ENCODE assay signal across 17 cellular contexts in genomic region chr1:109634771-109635750, GRCh38. TPM values are rescaled to one million over a fixed set of nuclear protein-coding genes. Genes with fewer than 3 reads are reported as not detected.
DNase-seq lines count a peak whose midpoint lies in the region; ATAC-seq and TF ChIP-seq lines count a peak whose summit lies in the region.
"Had no signal": no experiment of that assay in that cellular context is flagged by ENCODE, and none has a peak within 500 bp of the region (broad histone marks: within the 10 kb centered on the region; RNA-seq: fewer than 3 reads in every experiment).

No MANE protein-coding gene starts in this region.

- H3K36me3 ChIP-seq in adrenal gland (replicated peaks in 1 of 2) (peaks cover 0 to 11% of the 10 kb centered on the region in 2 donors), hepatocyte (replicated peaks; ENCODE audit: insufficient read depth, low read depth) (no peaks in the 10 kb centered on the region)
- H3K36me3 ChIP-seq: transverse colon had no signal

- 50 to 65% (median 55%) methylated on average over 13 of the region's 13 CpGs for WGBS in adrenal gland, 4 donors
- 84% methylated on average over 13 of the region's 13 CpGs for WGBS in hepatocyte (ENCODE audit: low lambda C conversion rate, missing lambda C conversion rate)

- no peak overlapping the region for H3K27ac Mint-ChIP-seq in CD4-positive, alpha-beta T cell
- H3K27ac Mint-ChIP-seq in naive thymus-derived CD8-positive, alpha-beta T cell = peak overlapping the region in 9 of 10 donors; percentile 3 to 75 (median 37)

- H3K27ac ChIP-seq in CD4-positive, alpha-beta T cell (ENCODE audit: low read depth, low read length) = no peak overlapping the region
- H3K27ac ChIP-seq in adrenal gland (peak overlapping the region in 1 of 5 donors; percentile 39), hepatocyte (no peak overlapping the region)
- H3K27ac ChIP-seq: foreskin keratinocyte, lower lobe of right lung had no signal

- no peak for TF ChIP-seq POLR2A in adrenal gland (IDR thresholded peaks at IDR 0.05)

- peak; percentile 84 for ATAC-seq in CD4-positive, alpha-beta T cell (ENCODE audit: poor library complexity)
- ATAC-seq in GM18868 (IDR thresholded peaks at IDR 0.05; ENCODE audit: unreplicated experiment) = peak; percentile 35
- peak; percentile 68 to 77 for ATAC-seq in naive thymus-derived CD8-positive, alpha-beta T cell
- ATAC-seq in GM21717 (IDR thresholded peaks at IDR 0.05; ENCODE audit: unreplicated experiment) = no peak
- ATAC-seq: lower lobe of right lung had no signal

- no peaks in the 10 kb centered on the region for H3K27me3 Mint-ChIP-seq in CD4-positive, alpha-beta T cell
- H3K27me3 Mint-ChIP-seq in naive thymus-derived CD8-positive, alpha-beta T cell = peaks cover 0 to 4% (median 0%) of the 10 kb centered on the region in 5 donors

- CTCF ChIA-PET in CD4-positive, alpha-beta T cell (lab: Charles Lee) = interaction anchor here (1.5 to 1.6 kb wide), 2 partner anchors 15 to 89 kb away, joined by 3 to 4 read pairs; no protein-coding TSS in a partner anchor

- H4K20me1 ChIP-seq in hepatocyte (ENCODE audit: insufficient read depth, poor library complexity, severe bottlenecking) = no peaks in the 10 kb centered on the region

- H3K4me3 ChIP-seq in adrenal gland = no peak overlapping the region
- no peak overlapping the region for H3K4me3 ChIP-seq in hepatocyte
- H3K4me3 ChIP-seq: lower lobe of right lung, right lobe of liver, transverse colon had no signal

- no peak overlapping the region for H3K4me3 Mint-ChIP-seq in CD4-positive, alpha-beta T cell
- peak overlapping the region in 5 of 10 donors; percentile 1 to 41 (median 20) for H3K4me3 Mint-ChIP-seq in naive thymus-derived CD8-positive, alpha-beta T cell

- no peaks in the 10 kb centered on the region for H3K27me3 ChIP-seq in CD4-positive, alpha-beta T cell (ENCODE audit: control insufficient read depth, insufficient read depth, low read length)
- H3K27me3 ChIP-seq in adrenal gland (no peaks in the 10 kb centered on the region), hepatocyte (no peaks in the 10 kb centered on the region)
- H3K27me3 ChIP-seq: foreskin keratinocyte, right lobe of liver, transverse colon had no signal

- peaks cover 19% of the 10 kb centered on the region for H3K36me3 Mint-ChIP-seq in CD4-positive, alpha-beta T cell (ENCODE audit: low read depth)
- peaks cover 0 to 20% (median 0%) of the 10 kb centered on the region in 3 donors for H3K36me3 Mint-ChIP-seq in naive thymus-derived CD8-positive, alpha-beta T cell

- H2AFZ ChIP-seq in hepatocyte = no peak overlapping the region

- no peaks in the 10 kb centered on the region for H3K79me2 ChIP-seq in hepatocyte

- H3K9me2 ChIP-seq in hepatocyte (replicated peaks; ENCODE audit: insufficient read depth) = no peaks in the 10 kb centered on the region

- no peaks in the 10 kb centered on the region for H3K9me3 ChIP-seq in CD4-positive, alpha-beta T cell (ENCODE audit: control insufficient read depth, low read length)
- H3K9me3 ChIP-seq in adrenal gland (replicated peaks in 1 of 3) (no peaks in the 10 kb centered on the region), hepatocyte (ENCODE audit: low read depth) (no peaks in the 10 kb centered on the region)
- H3K9me3 ChIP-seq: lower lobe of right lung, right lobe of liver, transverse colon had no signal

- intact Hi-C loops in CD4-positive, alpha-beta T cell (cut with DNase I, micrococcal nuclease) = loop anchor here in 1 of 2 experiments (5.0 kb wide), 1 partner anchor 43 kb away; no protein-coding TSS in a partner anchor
- intact Hi-C loops in adrenal gland (cut with DNase I) = no loop called here

- no peak for TF ChIP-seq CTCF in CD4-positive, alpha-beta T cell (IDR thresholded peaks at IDR 0.05)
- TF ChIP-seq CTCF in adrenal gland (IDR thresholded peaks at IDR 0.05) (no peak), hepatocyte (IDR thresholded peaks at IDR 0.05; ENCODE audit: poor library complexity) (no peak)

- H3K4me1 Mint-ChIP-seq in CD4-positive, alpha-beta T cell (ENCODE audit: low read depth) = peaks cover 15% of the 10 kb centered on the region
- peaks cover 7 to 19% (median 13%) of the 10 kb centered on the region in 4 donors for H3K4me1 Mint-ChIP-seq in naive thymus-derived CD8-positive, alpha-beta T cell

- POLR2A ChIA-PET in CD4-positive, alpha-beta T cell (lab: Charles Lee) = interaction anchor here (1.0 to 1.9 kb wide), 3 partner anchors 53 to 89 kb away, joined by 4 to 6 read pairs (median 4); partner anchors contain the start of genes GNAI3 and GSTM1
- POLR2A ChIA-PET in naive thymus-derived CD8-positive, alpha-beta T cell (lab: Charles Lee) = no interaction called here

- no peaks in the 10 kb centered on the region for H3K9me3 Mint-ChIP-seq in CD4-positive, alpha-beta T cell
- no peaks in the 10 kb centered on the region for H3K9me3 Mint-ChIP-seq in naive thymus-derived CD8-positive, alpha-beta T cell

- DNase-seq in CD4-positive, alpha-beta T cell = peak in 2 of 10 experiments; percentile 22 to 35
- DNase-seq in adrenal gland (peak in 4 of 7 donors; percentile 12 to 50 (median 18)), hepatocyte (ENCODE audit: low spot score) (no peak), NCI-H146 (lab: John Stamatoyannopoulos, UW) (no peak), NCI-H446 treated with DMSO at 0.1 percent for 48 hours (lab: John Stamatoyannopoulos, UW) (no peak)
- DNase-seq in naive thymus-derived CD8-positive, alpha-beta T cell = no peak
- DNase-seq: activated CD4-positive, alpha-beta T cell treated with anti-CD3 and anti-CD28 coated beads, Interleukin-2, amount 50 U/mL, for 48 hours; effector CD8-positive, alpha-beta T cell; foreskin keratinocyte; lower lobe of right lung; NCI-H774; right lobe of liver; T-helper 9 cell; transverse colon had no signal

- H3K4me2 ChIP-seq in hepatocyte = no peak overlapping the region

- H3K4me1 ChIP-seq in adrenal gland (replicated peaks in 1 of 2) (peaks cover 0 to 11% of the 10 kb centered on the region in 2 donors), hepatocyte (ENCODE audit: insufficient read depth) (peaks cover 13% of the 10 kb centered on the region)
- H3K4me1 ChIP-seq: foreskin keratinocyte had no signal

RNA-seq across cellular contexts. Expression of gene AMPD2, which starts 15.4 kb away (rescaled TPM):
- 100 to 1,000 TPM; 170 to 191 TPM for total RNA-seq in CD4-positive, alpha-beta T cell
- total RNA-seq in adrenal gland (100 to 1,000 TPM in 1 of 8 donors, 10 to 100 TPM in 7; 40.3 to 170 (median 71.8) TPM), hepatocyte (63.1 and 81.9 TPM in 2 replicates)
- polyA plus RNA-seq in adrenal gland (100 to 1,000 TPM in 1 of 3 donors, 10 to 100 TPM in 2; 32.3 to 130 (median 60.7) TPM), hepatocyte (80.9 and 101 TPM in 2 replicates)
- total RNA-seq in naive thymus-derived CD8-positive, alpha-beta T cell = 10 to 100 TPM; 71.1 to 76.0 TPM
- polyA plus RNA-seq in naive thymus-derived CD8-positive, alpha-beta T cell = 10 to 100 TPM; 21.9 to 33.9 (median 24.4) TPM

RNA-seq across cellular contexts. Expression of gene GNAT2, which starts 15.6 kb away (rescaled TPM):
- not detected for total RNA-seq in CD4-positive, alpha-beta T cell
- total RNA-seq in adrenal gland = under 1 TPM in 3 of 8 donors, not detected in 5; 0.36 to 0.95 (median 0.38) TPM
- under 1 TPM in 1 of 3 donors, not detected in 2; 0.29 TPM for polyA plus RNA-seq in adrenal gland
- total RNA-seq in naive thymus-derived CD8-positive, alpha-beta T cell = not detected
- polyA plus RNA-seq in naive thymus-derived CD8-positive, alpha-beta T cell = not detected
- total RNA-seq in hepatocyte = 0.96 TPM in 1 of 2 replicates, not detected in the other
- polyA plus RNA-seq in hepatocyte = 0.18 and 0.19 TPM in 2 replicates
- total RNA-seq: foreskin keratinocyte, lower lobe of right lung, transverse colon had no signal

RNA-seq across cellular contexts. Expression of gene GSTM4, which starts 20.8 kb away (rescaled TPM):
- total RNA-seq in CD4-positive, alpha-beta T cell = 10 to 100 TPM; 17.7 to 20.7 TPM
- total RNA-seq in adrenal gland = 10 to 100 TPM; 20.5 to 71.0 (median 32.5) TPM
- polyA plus RNA-seq in adrenal gland = 10 to 100 TPM; 20.7 to 57.5 (median 40.8) TPM
- total RNA-seq in naive thymus-derived CD8-positive, alpha-beta T cell = 1 to 10 TPM; 2.5 to 3.8 TPM
- 10 to 100 TPM in 2 of 3 donors, 1 to 10 TPM in 1; 8.6 to 17.4 (median 17.3) TPM for polyA plus RNA-seq in naive thymus-derived CD8-positive, alpha-beta T cell
- 64.5 and 99.9 TPM in 2 replicates for total RNA-seq in hepatocyte
- polyA plus RNA-seq in hepatocyte = 97.4 and 116 TPM in 2 replicates

RNA-seq across cellular contexts. Expression of gene GSTM2, which starts 32.8 kb away (rescaled TPM):
- 100 to 1,000 TPM; 106 to 107 TPM for total RNA-seq in CD4-positive, alpha-beta T cell
- total RNA-seq in adrenal gland (100 to 1,000 TPM in 2 of 8 donors, 10 to 100 TPM in 6; 17.2 to 105 (median 63.4) TPM), hepatocyte (46.5 and 48.7 TPM in 2 replicates)
- polyA plus RNA-seq in adrenal gland (100 to 1,000 TPM in 2 of 3 donors, 10 to 100 TPM in 1; 37.3 to 495 (median 360) TPM), hepatocyte (91.4 and 106 TPM in 2 replicates)
- 10 to 100 TPM; 70.7 to 75.9 TPM for total RNA-seq in naive thymus-derived CD8-positive, alpha-beta T cell
- polyA plus RNA-seq in naive thymus-derived CD8-positive, alpha-beta T cell = 10 to 100 TPM; 20.8 to 51.7 (median 40.7) TPM

RNA-seq across cellular contexts. Expression of gene GSTM1, which starts 52.6 kb away (rescaled TPM):
- 10 to 100 TPM; 31.9 to 36.2 TPM for total RNA-seq in CD4-positive, alpha-beta T cell
- total RNA-seq in adrenal gland = 100 to 1,000 TPM in 2 of 8 donors, under 1 TPM in 1, not detected in 5; 0.28 to 301 (median 150) TPM
- 100 to 1,000 TPM in 2 of 3 donors, not detected in 1; 114 to 242 TPM for polyA plus RNA-seq in adrenal gland
- under 1 TPM in 1 of 2 experiments, not detected in 1; 0.38 TPM for total RNA-seq in naive thymus-derived CD8-positive, alpha-beta T cell
- polyA plus RNA-seq in naive thymus-derived CD8-positive, alpha-beta T cell = 10 to 100 TPM in 2 of 3 donors, not detected in 1; 54.7 to 62.0 TPM
- total RNA-seq in hepatocyte = 19.9 and 21.1 TPM in 2 replicates
- 44.3 and 47.4 TPM in 2 replicates for polyA plus RNA-seq in hepatocyte
- total RNA-seq: HepG2, lower lobe of right lung had no signal

Comparison
In these comparisons a context has a peak if more than half of its experiments do, and no peak if none do; other contexts are left out.
1. DNase-seq: peak in adrenal gland (4 of 7); none in naive thymus-derived CD8-positive, alpha-beta T cell (0 of 10), hepatocyte (single experiment), NCI-H146 (single experiment) and NCI-H446 treated with DMSO at 0.1 percent for 48 hours (single experiment).